24 cellular contexts compared by ENCODE assay signal in the genomic region with DNA sequence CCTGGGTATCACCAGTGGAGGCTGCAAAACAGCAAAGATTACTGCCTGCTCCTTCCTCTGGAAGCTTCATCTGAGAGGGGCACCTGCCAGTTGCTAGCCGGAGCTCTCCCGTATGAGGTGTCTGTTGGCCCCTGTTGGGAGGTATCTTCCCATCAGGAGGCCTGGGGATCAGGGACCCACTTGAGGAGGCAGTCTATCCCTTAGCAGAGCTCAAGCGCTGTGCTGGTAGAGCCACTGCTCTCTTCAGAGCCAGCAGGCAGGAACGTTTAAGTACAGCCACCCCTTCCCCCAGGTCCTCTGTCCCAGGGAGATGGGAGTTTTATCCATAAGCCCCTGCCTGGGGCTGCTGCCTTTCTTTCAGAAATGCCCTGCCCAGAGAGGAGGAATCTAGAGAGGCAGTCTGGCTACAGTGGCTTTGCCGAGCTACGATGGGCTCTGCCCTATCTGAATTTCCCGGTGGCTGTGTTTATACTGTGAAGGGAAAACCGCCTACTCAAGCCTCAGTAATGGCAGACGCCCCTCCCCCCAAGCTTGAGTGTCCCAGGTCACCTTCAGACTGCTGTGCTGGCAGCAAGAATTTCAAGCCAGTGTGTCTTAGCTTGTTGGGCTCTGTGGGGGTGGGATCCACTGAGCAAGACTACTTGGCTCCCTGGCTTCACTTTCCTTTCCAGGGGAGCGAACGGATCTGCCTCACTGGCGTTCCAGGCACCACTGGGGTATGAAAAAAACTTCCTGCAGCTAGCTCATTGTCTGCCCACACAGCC. TPM values are rescaled to one million over a fixed set of nuclear protein-coding genes. Genes with fewer than 3 reads are reported as not detected.
DNase-seq lines count a peak whose midpoint lies in the region; ATAC-seq and TF ChIP-seq lines count a peak whose summit lies in the region.
"Had no signal": no experiment of that assay in that cellular context is flagged by ENCODE, and none has a peak within 500 bp of the region (broad histone marks: within the 10 kb centered on the region; RNA-seq: fewer than 3 reads in every experiment).

No MANE protein-coding gene starts in this region.

- no peaks in the 10 kb centered on the region for H3K79me2 ChIP-seq in hepatocyte
- H3K79me2 ChIP-seq in GM23248 (ENCODE audit: insufficient read depth) = no peaks in the 10 kb centered on the region

- peaks cover 39% of the 10 kb centered on the region for H3K9me3 Mint-ChIP-seq in nephron progenitor cell
- H3K9me3 Mint-ChIP-seq: activated T-helper 1 cell treated with anti-CD3 and anti-CD28 coated beads, Interleukin-12 subunit alpha, Interleukin-12 subunit beta, Interleukin-2, Interleukin-4 antibody, amounts not matched to agents 30 ng/mL and 10 ng/mL and 1 ng/mL, durations not matched to agents 14 hours and 24 hours and 36 hours had no signal

- peak; percentile 77 for DNase-seq in NCI-H2227 (lab: John Stamatoyannopoulos, UW; ENCODE audit: unreplicated experiment)
- peak; percentile 48 for DNase-seq in hepatocyte (ENCODE audit: low spot score)
- peak; percentile 56 for DNase-seq in nephron progenitor cell
- DNase-seq in T1000 (lab: John Stamatoyannopoulos, UW) = no peak
- no peak for DNase-seq in GM23248
- DNase-seq: activated CD4-positive, alpha-beta T cell treated with anti-CD3 and anti-CD28 coated beads, Interleukin-2, amount 50 U/mL, for 48 hours; activated naive CD4-positive, alpha-beta T cell treated with anti-CD3 and anti-CD28 coated beads for 36 hours; adrenal gland; left lung; NCI-H1092 treated with DMSO at 0.1 percent for 48 hours; NCI-H2029; NCI-H345; NCI-H748 treated with DMSO at 0.1 percent for 48 hours; SIG-M5; stimulated activated CD4-positive, alpha-beta T cell treated with anti-CD3 and anti-CD28 coated beads, Interleukin-2, amount 100 ng/mL, for 24 hours; T-cell; trophoblast cell had no signal

- no peaks in the 10 kb centered on the region for H3F3A ChIP-seq in GM23248 (ENCODE audit: insufficient read depth)

- H3K4me2 ChIP-seq in hepatocyte (peak overlapping the region; percentile 46), GM23248 (ENCODE audit: unreplicated experiment) (no peak overlapping the region)
- H3K4me2 ChIP-seq: BLaER1 had no signal

- H3K27ac ChIP-seq in hepatocyte = no peak overlapping the region
- H3K27ac ChIP-seq in GM23248 = no peak overlapping the region
- H3K27ac ChIP-seq: adrenal gland, BLaER1, left lung had no signal

- H3K36me3 Mint-ChIP-seq in nephron progenitor cell (ENCODE audit: low read depth) = peaks cover 7% of the 10 kb centered on the region
- H3K36me3 Mint-ChIP-seq: T-cell had no signal

- in situ Hi-C loops in GM23248 (cut with MboI) = no loop called here

- no peaks in the 10 kb centered on the region for H3K27me3 ChIP-seq in hepatocyte
- no peaks in the 10 kb centered on the region for H3K27me3 ChIP-seq in GM23248 (replicated peaks; ENCODE audit: insufficient read depth)
- H3K27me3 ChIP-seq: adrenal gland, BLaER1, left lung had no signal

- H3K27me3 Mint-ChIP-seq in nephron progenitor cell (ENCODE audit: low read depth, poor library complexity) = peaks cover 5% of the 10 kb centered on the region
- H3K27me3 Mint-ChIP-seq: brain, T-cell had no signal

- H3K9ac ChIP-seq in ES-I3 (ENCODE audit: low read depth, low read length) = 0 out of 2 replicates have a peak overlapping the region, but pooled peaks have one; percentile 22
- H3K9ac ChIP-seq in GM23248 = no peak overlapping the region
- H3K9ac ChIP-seq: BLaER1 had no signal

- H3K9me3 ChIP-seq in ES-I3 (ENCODE audit: control insufficient read depth, insufficient read depth, low read length) (no peaks in the 10 kb centered on the region), hepatocyte (ENCODE audit: low read depth) (no peaks in the 10 kb centered on the region), GM23248 (ENCODE audit: low read depth) (no peaks in the 10 kb centered on the region)
- H3K9me3 ChIP-seq: adrenal gland, BLaER1 had no signal

- 52% methylated on average over 12 of the region's 12 CpGs for WGBS in hepatocyte (ENCODE audit: low lambda C conversion rate, missing lambda C conversion rate)
- WGBS in GM23248 (ENCODE audit: low coverage in 1 of 2, low lambda C conversion rate in 2 of 2, missing lambda C conversion rate in 2 of 2), 2 experiments = 64 to 69% methylated on average over 12 of the region's 12 CpGs

- H3K36me3 ChIP-seq in ES-I3 (ENCODE audit: insufficient read depth, low read length) (no peaks in the 10 kb centered on the region), hepatocyte (replicated peaks; ENCODE audit: insufficient read depth, low read depth) (no peaks in the 10 kb centered on the region), GM23248 (ENCODE audit: low read depth) (no peaks in the 10 kb centered on the region)
- H3K36me3 ChIP-seq: adrenal gland, BLaER1, left lung had no signal

- H4K20me1 ChIP-seq in hepatocyte (ENCODE audit: insufficient read depth, poor library complexity, severe bottlenecking) (no peaks in the 10 kb centered on the region), GM23248 (ENCODE audit: insufficient read depth) (no peaks in the 10 kb centered on the region)
- H4K20me1 ChIP-seq: BLaER1 had no signal

- H3K4me3 Mint-ChIP-seq in nephron progenitor cell = no peak overlapping the region
- H3K4me3 Mint-ChIP-seq: activated naive CD4-positive, alpha-beta T cell treated with anti-CD3 and anti-CD28 coated beads for 36 hours; activated T-helper 1 cell treated with anti-CD3 and anti-CD28 coated beads, Interleukin-12 subunit alpha, Interleukin-12 subunit beta, Interleukin-2, Interleukin-4 antibody, amounts not matched to agents 30 ng/mL and 10 ng/mL and 1 ng/mL, durations not matched to agents 14 hours and 24 hours and 36 hours; brain; T-cell had no signal

- H3K4me1 ChIP-seq in ES-I3 (ENCODE audit: insufficient read depth, low read length) (peaks cover 8% of the 10 kb centered on the region), hepatocyte (ENCODE audit: insufficient read depth) (no peaks in the 10 kb centered on the region), GM23248 (ENCODE audit: insufficient read depth) (no peaks in the 10 kb centered on the region)
- H3K4me1 ChIP-seq: adrenal gland, BLaER1, left lung had no signal

- TF ChIP-seq CTCF in hepatocyte (IDR thresholded peaks at IDR 0.05; ENCODE audit: poor library complexity) (no peak), nephron progenitor cell (IDR thresholded peaks at IDR 0.05) (no peak)

- no peaks in the 10 kb centered on the region for H3K9me2 ChIP-seq in hepatocyte (replicated peaks; ENCODE audit: insufficient read depth)
- H3K9me2 ChIP-seq in GM23248 (ENCODE audit: insufficient read depth) = no peaks in the 10 kb centered on the region

- ATAC-seq in GM19324 (IDR thresholded peaks at IDR 0.05; ENCODE audit: low FRiP score, unreplicated experiment) (no peak), GM21381 (IDR thresholded peaks at IDR 0.05; ENCODE audit: unreplicated experiment) (no peak)
- ATAC-seq: activated CD4-positive, CD25-positive, alpha-beta regulatory T cell treated with anti-CD3 and anti-CD28 coated beads, Interleukin-2, amount 50 U/mL, for 24 hours; left lung; T-cell had no signal

- H3K4me3 ChIP-seq in hepatocyte (no peak overlapping the region), GM23248 (no peak overlapping the region)
- H3K4me3 ChIP-seq: adrenal gland, BLaER1, left lung had no signal

- peak overlapping the region; percentile 26 for H2AFZ ChIP-seq in hepatocyte
- H2AFZ ChIP-seq in GM23248 = no peak overlapping the region

- H3K27ac Mint-ChIP-seq in nephron progenitor cell = peak overlapping the region; percentile 64
- H3K27ac Mint-ChIP-seq: activated naive CD4-positive, alpha-beta T cell treated with anti-CD3 and anti-CD28 coated beads for 36 hours; activated T-helper 1 cell treated with anti-CD3 and anti-CD28 coated beads, Interleukin-12 subunit alpha, Interleukin-12 subunit beta, Interleukin-2, Interleukin-4 antibody, amounts not matched to agents 30 ng/mL and 10 ng/mL and 1 ng/mL, durations not matched to agents 14 hours and 24 hours and 36 hours; T-cell had no signal

- H3K4me1 Mint-ChIP-seq in nephron progenitor cell = peaks cover 8% of the 10 kb centered on the region
- H3K4me1 Mint-ChIP-seq: T-cell had no signal

RNA-seq across cellular contexts. Expression of a gene that starts 19.6 kb away (rescaled TPM):
- 9.7 and 14.0 TPM in 2 replicates for total RNA-seq in hepatocyte
- polyA plus RNA-seq in hepatocyte (7.0 and 13.3 TPM in 2 replicates), GM23248 (2016; fragmentation: Nextera tagmentation; extraction: Ambion mirVana) (0.35 and 0.43 TPM in 2 replicates)
- total RNA-seq in GM23248 (2014; rRNA removed; shearing (Covaris generic)) = 0.32 and 1.6 TPM in 2 replicates
- total RNA-seq: activated naive CD4-positive, alpha-beta T cell treated with anti-CD3 and anti-CD28 coated beads for 36 hours; activated T-helper 1 cell treated with anti-CD3 and anti-CD28 coated beads, Interleukin-12 subunit alpha, Interleukin-12 subunit beta, Interleukin-2, Interleukin-4 antibody, amounts not matched to agents 30 ng/mL and 10 ng/mL and 1 ng/mL, durations not matched to agents 14 hours and 24 hours and 36 hours; T-cell had no signal

Comparison
In these comparisons a context has a peak if more than half of its experiments do, and no peak if none do; other contexts are left out.
1. DNase-seq: peak in NCI-H2227 (single experiment), hepatocyte (single experiment) and nephron progenitor cell (single experiment); none in T1000 (single experiment) and GM23248 (single experiment).